Comparison of ENCODE assay signal across 8 cellular contexts in genomic region chr5:59036274-59036961, GRCh38.
DNase-seq lines count a peak whose midpoint lies in the region; ATAC-seq lines count a peak whose summit lies in the region.

No MANE protein-coding gene starts in this region.

- no peak for ATAC-seq in HG02870 (IDR thresholded peaks at IDR 0.05; ENCODE audit: unreplicated experiment)
- no peak for ATAC-seq in GM19324 (IDR thresholded peaks at IDR 0.05; ENCODE audit: low FRiP score, unreplicated experiment)

- peak; percentile 67 for DNase-seq in activated effector memory CD4-positive, alpha-beta T cell treated with anti-CD3 and anti-CD28 coated beads, Interleukin-2, amount 50 U/mL, for 16 hours
- DNase-seq in activated effector memory CD4-positive, alpha-beta T cell treated with Interleukin-2 at 50 U/mL for 16 hours: no peak
- DNase-seq in T follicular helper cell (ENCODE audit: low read depth) (peak; percentile 6), dedifferentiated amniotic fluid mesenchymal stem cell (ENCODE audit: extremely low spot score) (peak; percentile 98), renal cortical epithelial cell (ENCODE audit: low read depth) (peak; percentile 95), HuH-7 (ENCODE audit: low spot score) (no peak)

Comparison
In these comparisons a context has a peak if more than half of its experiments do, and no peak if none do; other contexts are left out.
1. DNase-seq: peak in activated effector memory CD4-positive, alpha-beta T cell treated with anti-CD3 and anti-CD28 coated beads, Interleukin-2, amount 50 U/mL, for 16 hours (single experiment), T follicular helper cell (single experiment), dedifferentiated amniotic fluid mesenchymal stem cell (single experiment) and renal cortical epithelial cell (single experiment); none in activated effector memory CD4-positive, alpha-beta T cell treated with Interleukin-2 at 50 U/mL for 16 hours (single experiment) and HuH-7 (single experiment).